27 cellular contexts compared by ENCODE assay signal in the genomic region with DNA sequence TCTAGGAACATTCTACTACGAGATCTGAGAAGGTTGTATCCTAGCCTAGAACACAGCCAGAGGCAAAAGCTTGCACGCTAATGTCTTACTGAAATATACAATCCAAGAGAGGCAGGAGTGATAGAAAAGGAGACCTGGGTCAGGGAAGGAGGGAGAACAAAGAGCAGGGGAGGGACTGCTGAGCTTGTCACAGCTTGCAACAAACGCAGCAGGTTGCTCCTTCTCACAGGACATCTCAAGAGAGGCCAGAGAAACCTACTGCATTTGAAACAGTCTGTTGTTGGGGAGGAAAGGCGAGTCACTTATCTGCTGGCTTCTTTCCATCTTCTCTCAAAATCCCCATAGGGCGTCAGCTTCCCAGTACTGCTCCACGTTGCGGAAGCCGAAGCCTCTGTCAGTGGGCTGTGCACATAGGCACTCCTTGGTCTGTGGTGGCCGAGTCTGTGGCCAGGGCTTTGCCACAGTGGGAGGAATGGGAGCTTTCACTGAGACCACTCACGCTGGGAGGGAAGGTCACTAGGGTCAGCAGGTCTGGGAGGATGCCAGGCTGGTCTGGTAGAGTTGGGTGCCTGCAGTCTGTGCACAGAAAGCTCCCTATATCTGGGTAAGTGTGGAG. TPM values are rescaled to one million over a fixed set of nuclear protein-coding genes. Genes with fewer than 3 reads are reported as not detected.
DNase-seq lines count a peak whose midpoint lies in the region; ATAC-seq, FAIRE-seq and TF ChIP-seq lines count a peak whose summit lies in the region.
"Had no signal": no experiment of that assay in that cellular context is flagged by ENCODE, and none has a peak within 500 bp of the region (broad histone marks: within the 10 kb centered on the region; RNA-seq: fewer than 3 reads in every experiment).

No MANE protein-coding gene starts in this region.

- H3K79me2 ChIP-seq in HepG2 (ENCODE audit: insufficient read depth, low read length): no peaks in the 10 kb centered on the region
- H3K79me2 ChIP-seq: parathyroid adenoma had no signal

- H3K36me3 Mint-ChIP-seq in HFFc6 (ENCODE audit: low read depth): no peaks in the 10 kb centered on the region
- H3K36me3 Mint-ChIP-seq: activated naive CD4-positive, alpha-beta T cell treated with anti-CD3 and anti-CD28 coated beads, Interleukin-2, amount 50 U/mL, for 72 hours; mesothelial cell of epicardium; naive thymus-derived CD4-positive, alpha-beta T cell had no signal

- POLR2A ChIA-PET in HepG2 (lab: Yijun Ruan, JAX): no interaction called here

- CTCF ChIA-PET in HepG2 (lab: Yijun Ruan, JAX; ENCODE audit: low intra/inter-chr PET ratio, low total read pairs): no interaction called here

- WGBS in HepG2 (ENCODE audit: low lambda C conversion rate): 34% methylated on average over 9 of the region's 10 CpGs
- 74% methylated on average over 8 of the region's 10 CpGs for WGBS in right lobe of liver (ENCODE audit: insufficient coverage, low coverage, low lambda C conversion rate, missing lambda C conversion rate)
- 42% methylated on average over 10 of the region's 10 CpGs for WGBS in right cardiac atrium
- 60 to 65% methylated on average over 10 of the region's 10 CpGs for WGBS in aorta, 2 donors

- H3K4me3 ChIP-seq in HepG2 (replicated peaks in 1 of 3; ENCODE audit: insufficient read depth in 1 of 3, low read depth in 2 of 3, low read length in 3 of 3) (no peak overlapping the region), right lobe of liver (no peak overlapping the region), choroid plexus epithelial cell (ENCODE audit: low read depth, low read length) (no peak overlapping the region), right cardiac atrium (ENCODE audit: low read length) (no peak overlapping the region), aorta (ENCODE audit: low read length in 2 of 2) (no peak overlapping the region)
- H3K4me3 ChIP-seq: BLaER1 treated with 17β-estradiol and CSF1 and Interleukin-3, amounts not matched to agents 10 nM and 100 nM; SK-N-MC; upper lobe of right lung had no signal

- no peak for DNase-seq in HepG2 (ENCODE audit: low spot score)
- DNase-seq in right lobe of liver: no peak
- peak; percentile 15 for DNase-seq in choroid plexus epithelial cell (ENCODE audit: low read depth)
- DNase-seq in right cardiac atrium: peak; percentile 23 to 58 (median 48)
- DNase-seq in HFFc6: no peak
- DNase-seq in DMS153 (lab: John Stamatoyannopoulos, UW): no peak
- DNase-seq in aorta: no peak
- DNase-seq: activated CD8-positive, alpha-beta T cell treated with anti-CD3 and anti-CD28 coated beads, Interleukin-2, amount 10 ng/mL, durations not matched to agents 7 days and 5 days; COR-L47; cortex of kidney; naive thymus-derived CD4-positive, alpha-beta T cell; NCI-H1092; NCI-H187; NCI-H748 treated with DMSO at 0.1 percent for 48 hours; RPMI8226; stimulated activated CD4-positive, alpha-beta T cell treated with anti-CD3 and anti-CD28 coated beads, Interleukin-2, amount 100 ng/mL, for 48 hours; substantia nigra; upper lobe of right lung had no signal

- H2AFZ ChIP-seq in HepG2 (ENCODE audit: low read length): peak overlapping the region; percentile 19
- H2AFZ ChIP-seq: parathyroid adenoma had no signal

- no peak overlapping the region for H3K27ac ChIP-seq in HepG2 (ENCODE audit: extremely low read length, insufficient read depth, low read length)
- no peak overlapping the region for H3K27ac ChIP-seq in right lobe of liver
- no peak overlapping the region for H3K27ac ChIP-seq in right cardiac atrium (ENCODE audit: low read length)
- H3K27ac ChIP-seq in aorta (ENCODE audit: low read depth in 1 of 2, low read length in 2 of 2): no peak overlapping the region
- H3K27ac ChIP-seq: BLaER1 treated with 17β-estradiol and CSF1 and Interleukin-3, amounts not matched to agents 10 nM and 100 nM; parathyroid adenoma; SK-N-MC; upper lobe of right lung had no signal

- no peak overlapping the region for H3K4me2 ChIP-seq in HepG2 (ENCODE audit: low read depth, low read length)
- H3K4me2 ChIP-seq: BLaER1 treated with 17β-estradiol and CSF1 and Interleukin-3, amounts not matched to agents 10 nM and 100 nM had no signal

- H3K27me3 ChIP-seq in HepG2 (ENCODE audit: control insufficient read depth in 1 of 2, insufficient read depth in 2 of 2, low read length in 2 of 2) (peaks cover 0 to 4% of the 10 kb centered on the region in 2 experiments; a peak in 2 of 5 replicates), right lobe of liver (no peaks in the 10 kb centered on the region), right cardiac atrium (ENCODE audit: control insufficient read depth, insufficient read depth) (no peaks in the 10 kb centered on the region), aorta (ENCODE audit: control insufficient read depth in 1 of 2, insufficient read depth in 2 of 2, low read length in 1 of 2) (no peaks in the 10 kb centered on the region)
- H3K27me3 ChIP-seq: BLaER1 treated with 17β-estradiol and CSF1 and Interleukin-3, amounts not matched to agents 10 nM and 100 nM; upper lobe of right lung had no signal

- H3K27me3 Mint-ChIP-seq in HFFc6 (ENCODE audit: insufficient read depth): peaks cover 13% of the 10 kb centered on the region; the same call in 1 of the 2 replicates

- no peak for TF ChIP-seq RAD21 in HepG2 (CRISPR knock-in tag; IDR thresholded peaks at IDR 0.05)

- no peaks in the 10 kb centered on the region for H3K9me3 ChIP-seq in HepG2 (ENCODE audit: low read length)
- H3K9me3 ChIP-seq in right lobe of liver: no peaks in the 10 kb centered on the region
- no peaks in the 10 kb centered on the region for H3K9me3 ChIP-seq in right cardiac atrium (ENCODE audit: control insufficient read depth, low read length)
- no peaks in the 10 kb centered on the region for H3K9me3 ChIP-seq in aorta (ENCODE audit: control insufficient read depth, low read length)
- H3K9me3 ChIP-seq: BLaER1 treated with 17β-estradiol and CSF1 and Interleukin-3, amounts not matched to agents 10 nM and 100 nM; upper lobe of right lung had no signal

- no peak overlapping the region for H3K9ac ChIP-seq in HepG2 (ENCODE audit: insufficient read depth, low read depth, low read length)
- H3K9ac ChIP-seq: BLaER1 treated with 17β-estradiol and CSF1 and Interleukin-3, amounts not matched to agents 10 nM and 100 nM; parathyroid adenoma had no signal

- H3K4me1 Mint-ChIP-seq in HFFc6 (ENCODE audit: low read depth): no peaks in the 10 kb centered on the region
- H3K4me1 Mint-ChIP-seq: mesothelial cell of epicardium; naive thymus-derived CD4-positive, alpha-beta T cell had no signal

- no peak for TF ChIP-seq POLR2A in HepG2 (IDR thresholded peaks at IDR 0.05; ENCODE audit: insufficient read depth in 1 of 2, low read depth in 2 of 2, low read length in 2 of 2)
- no peak for TF ChIP-seq POLR2A in right lobe of liver (IDR thresholded peaks at IDR 0.05)

- H3K4me3 Mint-ChIP-seq in HFFc6: no peak overlapping the region
- H3K4me3 Mint-ChIP-seq: activated CD8-positive, alpha-beta T cell treated with anti-CD3 and anti-CD28 coated beads, Interleukin-2, amount 10 ng/mL, durations not matched to agents 7 days and 5 days; IgD-negative memory B cell; mesothelial cell of epicardium; naive thymus-derived CD4-positive, alpha-beta T cell; T-helper 1 cell treated with Interleukin-12 subunit alpha and Interleukin-12 subunit beta and Interleukin-4 antibody, amounts not matched to agents 30 μg/mL and 1 μg/mL, for 36 hours had no signal

- intact Hi-C loops in HepG2 (cut with micrococcal nuclease; ENCODE audit: unreplicated experiment): no loop called here
- intact Hi-C loops in right lobe of liver (cut with DNase I): no loop called here
- intact Hi-C loops in right cardiac atrium (cut with DNase I): no loop called here
- intact Hi-C loops in aorta (cut with DNase I): no loop called here

- no TSS peak for BruUV-seq in HepG2 (replicated peaks; lab: Mats Ljungman, UMichigan)

- H3K9me3 Mint-ChIP-seq in HFFc6: no peaks in the 10 kb centered on the region
- H3K9me3 Mint-ChIP-seq: activated naive CD4-positive, alpha-beta T cell treated with anti-CD3 and anti-CD28 coated beads, Interleukin-2, amount 50 U/mL, for 72 hours; IgD-negative memory B cell; mesothelial cell of epicardium; T-helper 1 cell treated with Interleukin-12 subunit alpha and Interleukin-12 subunit beta and Interleukin-4 antibody, amounts not matched to agents 30 μg/mL and 1 μg/mL, for 36 hours had no signal

- in situ Hi-C loops in HepG2 (cut with HindIII; ENCODE audit: extremely low pct_ligation_motif_present, low pct_unique_long_range_greater_than_20kb): no loop called here

- H4K20me1 ChIP-seq in HepG2 (ENCODE audit: insufficient read depth, low read length): no peaks in the 10 kb centered on the region
- H4K20me1 ChIP-seq: BLaER1 treated with 17β-estradiol and CSF1 and Interleukin-3, amounts not matched to agents 10 nM and 100 nM had no signal

- peaks cover 10% of the 10 kb centered on the region; the same call in 1 of the 2 replicates for H3K4me1 ChIP-seq in HepG2 (ENCODE audit: insufficient read depth, low read length)
- no peaks in the 10 kb centered on the region for H3K4me1 ChIP-seq in right lobe of liver
- peaks cover 4% of the 10 kb centered on the region for H3K4me1 ChIP-seq in right cardiac atrium (ENCODE audit: control insufficient read depth, insufficient read depth, low read length)
- no peaks in the 10 kb centered on the region for H3K4me1 ChIP-seq in aorta (ENCODE audit: control insufficient read depth in 1 of 2, insufficient read depth in 2 of 2, low read length in 2 of 2)
- H3K4me1 ChIP-seq: parathyroid adenoma, upper lobe of right lung had no signal

- TF ChIP-seq CTCF in HepG2 (CRISPR knock-in tag; IDR thresholded peaks at IDR 0.05) (no peak), right lobe of liver (IDR thresholded peaks at IDR 0.05) (no peak), choroid plexus epithelial cell (conservative IDR thresholded peaks at IDR 0.05; ENCODE audit: low read depth, low read length) (no peak), HFFc6 (IDR thresholded peaks at IDR 0.05) (no peak)

- no peak for FAIRE-seq in HepG2 (lab: Jason Lieb, UNC)
- FAIRE-seq: GM12891, islet of Langerhans had no signal

- H3K36me3 ChIP-seq in HepG2 (replicated peaks in 1 of 2; ENCODE audit: control insufficient read depth in 1 of 2, insufficient read depth in 2 of 2, low read length in 2 of 2) (no peaks in the 10 kb centered on the region), right lobe of liver (no peaks in the 10 kb centered on the region), aorta (ENCODE audit: control insufficient read depth in 1 of 2, insufficient read depth in 2 of 2, low read length in 1 of 2) (no peaks in the 10 kb centered on the region)
- H3K36me3 ChIP-seq: BLaER1 treated with 17β-estradiol and CSF1 and Interleukin-3, amounts not matched to agents 10 nM and 100 nM; upper lobe of right lung had no signal

- H3K27ac Mint-ChIP-seq in HFFc6: no peak overlapping the region
- H3K27ac Mint-ChIP-seq: activated CD8-positive, alpha-beta T cell treated with anti-CD3 and anti-CD28 coated beads, Interleukin-2, amount 10 ng/mL, durations not matched to agents 7 days and 5 days; activated naive CD4-positive, alpha-beta T cell treated with anti-CD3 and anti-CD28 coated beads, Interleukin-2, amount 50 U/mL, for 72 hours; IgD-negative memory B cell; mesothelial cell of epicardium; naive thymus-derived CD4-positive, alpha-beta T cell; T-helper 1 cell treated with Interleukin-12 subunit alpha and Interleukin-12 subunit beta and Interleukin-4 antibody, amounts not matched to agents 30 μg/mL and 1 μg/mL, for 36 hours had no signal

- ATAC-seq in HepG2 (no peak), right lobe of liver (no peak), right cardiac atrium (peak; percentile 67 to 85), aorta (ENCODE audit: low FRiP score) (no peak)
- ATAC-seq: activated CD8-positive, alpha-beta T cell treated with anti-CD3 and anti-CD28 coated beads, Interleukin-2, amount 10 ng/mL, durations not matched to agents 7 days and 5 days; activated naive CD4-positive, alpha-beta T cell treated with anti-CD3 and anti-CD28 coated beads, Interleukin-2, amount 50 U/mL, for 72 hours; naive thymus-derived CD4-positive, alpha-beta T cell; upper lobe of right lung had no signal

- no peak for TF ChIP-seq EP300 in HepG2 (IDR thresholded peaks at IDR 0.05; ENCODE audit: low read depth in 2 of 2, low read length in 2 of 2)
- no peak for TF ChIP-seq EP300 in HepG2 (CRISPR knock-in tag; IDR thresholded peaks at IDR 0.05; ENCODE audit: borderline replicate concordance)

RNA-seq across cellular contexts. Expression of a gene that starts 25.8 kb away (rescaled TPM):
- total RNA-seq in HepG2 (2016; rRNA removed; fragmentation: Illumina TruSeq; extraction: Trizol) (1.6 TPM in 2 replicates), right lobe of liver (10 to 100 TPM in 4 of 6 experiments, 1 to 10 TPM in 2; 5.8 to 64.9 (median 13.4) TPM), right cardiac atrium (100 to 1,000 TPM; 130 to 246 (median 191) TPM), aorta (100 to 1,000 TPM; 129 to 209 TPM)
- 1.2 and 1.5 TPM in 2 replicates for total RNA-seq in HepG2 (2016; cell fraction: cytosol; rRNA removed; fragmentation: Illumina TruSeq; extraction: Trizol; ENCODE audit: low read depth)
- total RNA-seq in HepG2 (2016; cell fraction: insoluble cytoplasmic fraction; rRNA removed; fragmentation: Illumina TruSeq; extraction: Trizol): 1.7 and 2.0 TPM in 2 replicates
- total RNA-seq in HepG2 (2016; cell fraction: membrane; rRNA removed; fragmentation: Illumina TruSeq; extraction: Trizol): 2.6 and 2.7 TPM in 2 replicates
- 1.3 and 1.6 TPM in 2 replicates for total RNA-seq in HepG2 (2016; cell fraction: nucleus; rRNA removed; fragmentation: Illumina TruSeq; extraction: Trizol)
- polyA plus RNA-seq in HepG2 (2011; rRNA removed) (0.91 and 1.1 TPM in 2 replicates), right cardiac atrium (113 TPM), aorta (100 to 1,000 TPM in 1 of 2 donors, 10 to 100 TPM in 1; 60.2 to 175 TPM)
- polyA plus RNA-seq in HepG2 (2011; cell fraction: cytosol; rRNA removed): 0.91 and 1.3 TPM in 2 replicates
- 0.39 and 1.2 TPM in 2 replicates for polyA plus RNA-seq in HepG2 (2011; cell fraction: nucleus; rRNA removed)
- 1.2 and 2.6 TPM in 2 replicates for polyA plus RNA-seq in HepG2 (2012)
- 1.2 and 1.7 TPM in 2 replicates for polyA plus RNA-seq in HepG2 (2016; cell fraction: cytosol; fragmentation: Illumina TruSeq; extraction: Trizol; ENCODE audit: low read depth)
- 1.1 and 1.2 TPM in 2 replicates for polyA plus RNA-seq in HepG2 (2016; cell fraction: insoluble cytoplasmic fraction; fragmentation: Illumina TruSeq; extraction: Trizol; ENCODE audit: low read depth)
- polyA plus RNA-seq in HepG2 (2016; cell fraction: membrane; fragmentation: Illumina TruSeq; extraction: Trizol; ENCODE audit: low read depth): 3.0 and 3.7 TPM in 2 replicates
- polyA plus RNA-seq in HepG2 (2016; cell fraction: nucleus; fragmentation: Illumina TruSeq; extraction: Trizol; ENCODE audit: insufficient read depth, low read depth): 1.7 and 2.8 TPM in 2 replicates
- polyA minus RNA-seq in HepG2 (2011; rRNA and poly(A)+ RNA removed; ENCODE audit: low replicate concordance): 1.2 TPM in 2 replicates
- 1.4 TPM in 1 of 2 replicates, not detected in the other for polyA minus RNA-seq in HepG2 (2011; cell fraction: cytosol; rRNA and poly(A)+ RNA removed)
- 1.4 and 3.0 TPM in 2 replicates for polyA minus RNA-seq in HepG2 (2011; cell fraction: nucleus; rRNA and poly(A)+ RNA removed)
- 10 to 100 TPM; 19.3 to 48.8 (median 44.1) TPM for total RNA-seq in HFFc6 (2021; fragmentation: NEBNext Ultra II Directional; extraction: Animal tissue kit (Norgen Biotek cat#: 25700))
- polyA plus RNA-seq: IgD-negative memory B cell; naive thymus-derived CD4-positive, alpha-beta T cell had no signal

RNA-seq across cellular contexts. Expression of a gene that starts 39.0 kb away (rescaled TPM):
- total RNA-seq in HepG2 (2016; rRNA removed; fragmentation: Illumina TruSeq; extraction: Trizol): 51.5 and 52.4 TPM in 2 replicates
- total RNA-seq in HepG2 (2016; cell fraction: cytosol; rRNA removed; fragmentation: Illumina TruSeq; extraction: Trizol; ENCODE audit: low read depth): 24.7 and 27.5 TPM in 2 replicates
- total RNA-seq in HepG2 (2016; cell fraction: insoluble cytoplasmic fraction; rRNA removed; fragmentation: Illumina TruSeq; extraction: Trizol): 49.6 and 61.4 TPM in 2 replicates
- 26.3 and 27.3 TPM in 2 replicates for total RNA-seq in HepG2 (2016; cell fraction: membrane; rRNA removed; fragmentation: Illumina TruSeq; extraction: Trizol)
- total RNA-seq in HepG2 (2016; cell fraction: nucleus; rRNA removed; fragmentation: Illumina TruSeq; extraction: Trizol): 34.0 and 44.6 TPM in 2 replicates
- 32.0 and 36.0 TPM in 2 replicates for polyA plus RNA-seq in HepG2 (2011; rRNA removed)
- 16.8 and 20.6 TPM in 2 replicates for polyA plus RNA-seq in HepG2 (2011; cell fraction: cytosol; rRNA removed)
- 29.9 and 32.4 TPM in 2 replicates for polyA plus RNA-seq in HepG2 (2011; cell fraction: nucleus; rRNA removed)
- 15.7 and 29.1 TPM in 2 replicates for polyA plus RNA-seq in HepG2 (2012)
- polyA plus RNA-seq in HepG2 (2016; cell fraction: cytosol; fragmentation: Illumina TruSeq; extraction: Trizol; ENCODE audit: low read depth): 6.8 and 7.9 TPM in 2 replicates
- 38.1 and 39.9 TPM in 2 replicates for polyA plus RNA-seq in HepG2 (2016; cell fraction: insoluble cytoplasmic fraction; fragmentation: Illumina TruSeq; extraction: Trizol; ENCODE audit: low read depth)
- polyA plus RNA-seq in HepG2 (2016; cell fraction: membrane; fragmentation: Illumina TruSeq; extraction: Trizol; ENCODE audit: low read depth): 10.4 and 13.5 TPM in 2 replicates
- polyA plus RNA-seq in HepG2 (2016; cell fraction: nucleus; fragmentation: Illumina TruSeq; extraction: Trizol; ENCODE audit: insufficient read depth, low read depth): 47.6 and 52.3 TPM in 2 replicates
- 22.5 and 54.5 TPM in 2 replicates for polyA minus RNA-seq in HepG2 (2011; rRNA and poly(A)+ RNA removed; ENCODE audit: low replicate concordance)
- polyA minus RNA-seq in HepG2 (2011; cell fraction: cytosol; rRNA and poly(A)+ RNA removed): 12.1 and 18.3 TPM in 2 replicates
- 27.0 and 29.6 TPM in 2 replicates for polyA minus RNA-seq in HepG2 (2011; cell fraction: nucleus; rRNA and poly(A)+ RNA removed)
- total RNA-seq in right lobe of liver: 10 to 100 TPM; 13.0 to 45.6 (median 15.5) TPM
- total RNA-seq in right cardiac atrium: 10 to 100 TPM; 19.4 to 24.7 (median 21.1) TPM
- polyA plus RNA-seq in right cardiac atrium: 22.1 TPM
- total RNA-seq in HFFc6 (2021; fragmentation: NEBNext Ultra II Directional; extraction: Animal tissue kit (Norgen Biotek cat#: 25700)): 10 to 100 TPM; 13.5 to 19.9 (median 19.1) TPM
- 10 to 100 TPM; 27.1 to 34.9 TPM for total RNA-seq in aorta
- 10 to 100 TPM; 21.2 to 31.3 TPM for polyA plus RNA-seq in aorta

Comparison
In these comparisons a context has a peak if more than half of its experiments do, and no peak if none do; other contexts are left out.
1. ATAC-seq: peak in right cardiac atrium (2 of 2); none in HepG2 (single experiment), right lobe of liver (0 of 4) and aorta (single experiment).
2. DNase-seq: peak in choroid plexus epithelial cell (single experiment) and right cardiac atrium (3 of 3); none in HepG2 (single experiment), right lobe of liver (0 of 3), HFFc6 (single experiment), DMS153 (single experiment) and aorta (0 of 2).